Comparison of ENCODE assay signal across 11 cellular contexts in genomic region chr6:163438940-163439335, GRCh38. TPM values are rescaled to one million over a fixed set of nuclear protein-coding genes. Genes with fewer than 3 reads are reported as not detected.
DNase-seq lines count a peak whose midpoint lies in the region; ATAC-seq lines count a peak whose summit lies in the region.
"Had no signal": no experiment of that assay in that cellular context is flagged by ENCODE, and none has a peak within 500 bp of the region (broad histone marks: within the 10 kb centered on the region; RNA-seq: fewer than 3 reads in every experiment).

No MANE protein-coding gene starts in this region.

- ATAC-seq in activated CD8-positive, alpha-beta memory T cell treated with anti-CD3 and anti-CD28 coated beads, Interleukin-2, amount 10 ng/mL, durations not matched to agents 7 days and 5 days = no peak
- ATAC-seq in stimulated activated naive CD8-positive, alpha-beta T cell treated with anti-CD3 and anti-CD28 coated beads, Interleukin-15, amount 100 ng/mL, for 72 hours = peak; percentile 67
- ATAC-seq in GM18517 (IDR thresholded peaks at IDR 0.05; ENCODE audit: unreplicated experiment) = no peak

- no peak overlapping the region for H3K4me3 Mint-ChIP-seq in activated CD8-positive, alpha-beta memory T cell treated with anti-CD3 and anti-CD28 coated beads, Interleukin-2, amount 10 ng/mL, durations not matched to agents 7 days and 5 days
- no peak overlapping the region for H3K4me3 Mint-ChIP-seq in stimulated activated naive CD8-positive, alpha-beta T cell treated with anti-CD3 and anti-CD28 coated beads, Interleukin-15, amount 100 ng/mL, for 72 hours
- H3K4me3 Mint-ChIP-seq: activated T-helper 1 cell treated with anti-CD3 and anti-CD28 coated beads, Interleukin-12 subunit alpha, Interleukin-12 subunit beta, Interleukin-2, Interleukin-4 antibody, amounts not matched to agents 30 ng/mL and 10 ng/mL and 1 ng/mL, durations not matched to agents 14 hours and 24 hours and 36 hours had no signal

- H3K27ac Mint-ChIP-seq in activated CD8-positive, alpha-beta memory T cell treated with anti-CD3 and anti-CD28 coated beads, Interleukin-2, amount 10 ng/mL, durations not matched to agents 7 days and 5 days = no peak overlapping the region
- H3K27ac Mint-ChIP-seq in stimulated activated naive CD8-positive, alpha-beta T cell treated with anti-CD3 and anti-CD28 coated beads, Interleukin-15, amount 100 ng/mL, for 72 hours = peak overlapping the region in 1 of 2 donors; percentile 29
- H3K27ac Mint-ChIP-seq: activated T-helper 1 cell treated with anti-CD3 and anti-CD28 coated beads, Interleukin-12 subunit alpha, Interleukin-12 subunit beta, Interleukin-2, Interleukin-4 antibody, amounts not matched to agents 30 ng/mL and 10 ng/mL and 1 ng/mL, durations not matched to agents 14 hours and 24 hours and 36 hours had no signal

- H3K27me3 Mint-ChIP-seq in activated CD8-positive, alpha-beta memory T cell treated with anti-CD3 and anti-CD28 coated beads, Interleukin-2, amount 10 ng/mL, durations not matched to agents 7 days and 5 days = no peaks in the 10 kb centered on the region
- H3K27me3 Mint-ChIP-seq in stimulated activated naive CD8-positive, alpha-beta T cell treated with anti-CD3 and anti-CD28 coated beads, Interleukin-15, amount 100 ng/mL, for 72 hours = no peaks in the 10 kb centered on the region

- CTCF ChIA-PET in activated CD8-positive, alpha-beta memory T cell treated with anti-CD3 and anti-CD28 coated beads, Interleukin-2, amount 10 ng/mL, durations not matched to agents 7 days and 5 days (lab: Charles Lee) = no interaction called here

- DNase-seq in activated CD8-positive, alpha-beta memory T cell treated with anti-CD3 and anti-CD28 coated beads, Interleukin-2, amount 50 U/mL, for 4 hours = peak; percentile 43
- DNase-seq in activated CD8-positive, alpha-beta memory T cell treated with anti-CD3 and anti-CD28 coated beads, Interleukin-2, amount 10 ng/mL, durations not matched to agents 7 days and 5 days = no peak
- DNase-seq in NCI-H748 treated with DMSO at 0.1 percent for 48 hours (lab: John Stamatoyannopoulos, UW) (peak; percentile 20), glomerular visceral epithelial cell (ENCODE audit: extremely low spot score) (peak; percentile 78), T1000 (lab: John Stamatoyannopoulos, UW) (no peak), hepatic stellate cell (ENCODE audit: low spot score) (no peak)
- peak; percentile 7 to 33 for DNase-seq in stimulated activated naive CD8-positive, alpha-beta T cell treated with anti-CD3 and anti-CD28 coated beads, Interleukin-15, amount 100 ng/mL, for 72 hours
- DNase-seq: H7, NCI-H2107 had no signal

- H3K4me1 Mint-ChIP-seq in activated CD8-positive, alpha-beta memory T cell treated with anti-CD3 and anti-CD28 coated beads, Interleukin-2, amount 10 ng/mL, durations not matched to agents 7 days and 5 days = peaks cover 17% of the 10 kb centered on the region
- H3K4me1 Mint-ChIP-seq in stimulated activated naive CD8-positive, alpha-beta T cell treated with anti-CD3 and anti-CD28 coated beads, Interleukin-15, amount 100 ng/mL, for 72 hours = peaks cover 43% of the 10 kb centered on the region

- H3K9me3 Mint-ChIP-seq in activated CD8-positive, alpha-beta memory T cell treated with anti-CD3 and anti-CD28 coated beads, Interleukin-2, amount 10 ng/mL, durations not matched to agents 7 days and 5 days (ENCODE audit: low read depth) = no peaks in the 10 kb centered on the region
- H3K9me3 Mint-ChIP-seq in stimulated activated naive CD8-positive, alpha-beta T cell treated with anti-CD3 and anti-CD28 coated beads, Interleukin-15, amount 100 ng/mL, for 72 hours = no peaks in the 10 kb centered on the region
- H3K9me3 Mint-ChIP-seq: activated T-helper 1 cell treated with anti-CD3 and anti-CD28 coated beads, Interleukin-12 subunit alpha, Interleukin-12 subunit beta, Interleukin-2, Interleukin-4 antibody, amounts not matched to agents 30 ng/mL and 10 ng/mL and 1 ng/mL, durations not matched to agents 14 hours and 24 hours and 36 hours had no signal

- H3K36me3 Mint-ChIP-seq in activated CD8-positive, alpha-beta memory T cell treated with anti-CD3 and anti-CD28 coated beads, Interleukin-2, amount 10 ng/mL, durations not matched to agents 7 days and 5 days = peaks cover 5% of the 10 kb centered on the region

RNA-seq across cellular contexts. Expression of gene QKI, which starts 24.4 kb away (rescaled TPM):
- 10 to 100 TPM; 69.0 to 70.6 TPM for total RNA-seq in activated CD8-positive, alpha-beta memory T cell treated with anti-CD3 and anti-CD28 coated beads, Interleukin-2, amount 10 ng/mL, durations not matched to agents 7 days and 5 days

Comparison
In these comparisons a context has a peak if more than half of its experiments do, and no peak if none do; other contexts are left out.
1. DNase-seq: peak in activated CD8-positive, alpha-beta memory T cell treated with anti-CD3 and anti-CD28 coated beads, Interleukin-2, amount 50 U/mL, for 4 hours (single experiment), NCI-H748 treated with DMSO at 0.1 percent for 48 hours (single experiment), glomerular visceral epithelial cell (single experiment) and stimulated activated naive CD8-positive, alpha-beta T cell treated with anti-CD3 and anti-CD28 coated beads, Interleukin-15, amount 100 ng/mL, for 72 hours (2 of 2); none in activated CD8-positive, alpha-beta memory T cell treated with anti-CD3 and anti-CD28 coated beads, Interleukin-2, amount 10 ng/mL, durations not matched to agents 7 days and 5 days (single experiment), T1000 (single experiment) and hepatic stellate cell (single experiment).